ENCODE assay signal across 8 cellular contexts in genomic region chr7:148543-148931, GRCh38. TPM values are rescaled to one million over a fixed set of nuclear protein-coding genes. Genes with fewer than 3 reads are reported as not detected.
DNase-seq lines count a peak whose midpoint lies in the region; ATAC-seq, FAIRE-seq and TF ChIP-seq lines count a peak whose summit lies in the region.

No MANE protein-coding gene starts in this region.

- H3K4me1 ChIP-seq in SK-N-SH (ENCODE audit: control insufficient read depth in 1 of 2, insufficient read depth in 2 of 2, low read depth in 1 of 2, low read length in 1 of 2), result peaks cover 4 to 11% of the 10 kb centered on the region in 2 experiments; a peak in 3 of 4 replicates
- H3K4me1 ChIP-seq in adipocyte (ENCODE audit: control insufficient read depth, insufficient read depth, low read length), result peaks cover 20% of the 10 kb centered on the region
- peaks cover 7 to 13% of the 10 kb centered on the region in 2 donors for H3K4me1 ChIP-seq in kidney (ENCODE audit: control insufficient read depth in 1 of 2, insufficient read depth in 1 of 2, low read depth in 1 of 2, low read length in 2 of 2)
- peaks cover 15% of the 10 kb centered on the region for H3K4me1 ChIP-seq in suprapubic skin

- FAIRE-seq in kidney (lab: Jason Lieb, UNC), result peak; percentile 50

- H3K4me3 ChIP-seq in SK-N-SH (ENCODE audit: low read depth in 2 of 2, low read length in 1 of 2) (peak overlapping the region; percentile 67 to 73), adipocyte (ENCODE audit: low read length) (peak overlapping the region; percentile 87), kidney (ENCODE audit: low read length in 2 of 2) (peak overlapping the region; percentile 66 to 70), suprapubic skin (peak overlapping the region; percentile 65)

- POLR2A ChIA-PET in SK-N-SH (lab: Yijun Ruan, JAX), result interaction anchor here (1.0 kb wide), 2 partner anchors 9 to 44 kb away, joined by 3 to 4 read pairs; partner anchors contain the start of gene FAM20C

- CTCF ChIA-PET in SK-N-SH (lab: Yijun Ruan, JAX), result interaction anchor here (1.0 kb wide), 1 partner anchor 25 kb away, joined by 4 read pairs; no protein-coding TSS in a partner anchor

- H4K20me1 ChIP-seq in SK-N-SH (ENCODE audit: insufficient read depth), result no peaks in the 10 kb centered on the region

- H3K9ac ChIP-seq in SK-N-SH, result peak overlapping the region; percentile 80
- peak overlapping the region; percentile 90 for H3K9ac ChIP-seq in adipocyte (ENCODE audit: low read length)
- peak overlapping the region; percentile 69 to 80 for H3K9ac ChIP-seq in kidney (ENCODE audit: low read length in 2 of 2)

- H3K27me3 ChIP-seq in SK-N-SH (ENCODE audit: insufficient read depth) (no peaks in the 10 kb centered on the region), adipocyte (replicated peaks; ENCODE audit: control insufficient read depth, insufficient read depth, low read length) (no peaks in the 10 kb centered on the region), suprapubic skin (no peaks in the 10 kb centered on the region)

- DNase-seq in SK-N-SH (no peak), adipocyte (ENCODE audit: low read depth) (no peak), kidney (no peak), suprapubic skin (ENCODE audit: low spot score in 2 of 2) (no peak), DMS53 treated with DMSO at 0.1 percent for 48 hours (lab: John Stamatoyannopoulos, UW; ENCODE audit: unreplicated experiment) (no peak)

- TF ChIP-seq RAD21 in SK-N-SH (IDR thresholded peaks at IDR 0.05; ENCODE audit: low read length), result no peak

- H2AFZ ChIP-seq in SK-N-SH (ENCODE audit: low read depth), result peak overlapping the region; percentile 96

- no peaks in the 10 kb centered on the region for H3K9me2 ChIP-seq in SK-N-SH

- ATAC-seq in SK-N-SH treated with all-trans-retinoic acid at 6 μM for 48 hours (no peak), GM21423 (IDR thresholded peaks at IDR 0.05; ENCODE audit: unreplicated experiment) (no peak), GM18873 (IDR thresholded peaks at IDR 0.05; ENCODE audit: low FRiP score, unreplicated experiment) (no peak)

- 63% methylated on average over 5 of the region's 5 CpGs for WGBS in SK-N-SH (ENCODE audit: low lambda C conversion rate)
- WGBS in suprapubic skin, result 73% methylated on average over 5 of the region's 5 CpGs

- TF ChIP-seq CTCF in SK-N-SH (IDR thresholded peaks at IDR 0.05), result no peak
- no peak for TF ChIP-seq CTCF in kidney (IDR thresholded peaks at IDR 0.05; ENCODE audit: borderline replicate concordance, extremely low read depth, insufficient read depth)
- TF ChIP-seq CTCF in suprapubic skin (IDR thresholded peaks at IDR 0.05), result no peak

- peak overlapping the region; percentile 84 to 97 for H3K27ac ChIP-seq in SK-N-SH (ENCODE audit: low read depth in 2 of 2, low read length in 1 of 2)
- H3K27ac ChIP-seq in kidney (ENCODE audit: low read depth in 2 of 2, low read length in 2 of 2), result peak overlapping the region in 1 of 2 donors; percentile 94
- H3K27ac ChIP-seq in suprapubic skin, result peak overlapping the region; percentile 95

- no peak for TF ChIP-seq POLR2A in suprapubic skin (IDR thresholded peaks at IDR 0.05)

- H3K9me3 ChIP-seq in SK-N-SH (no peaks in the 10 kb centered on the region), adipocyte (ENCODE audit: control insufficient read depth, low read length) (no peaks in the 10 kb centered on the region), kidney (ENCODE audit: control insufficient read depth in 1 of 2, low read length in 2 of 2) (no peaks in the 10 kb centered on the region), suprapubic skin (no peaks in the 10 kb centered on the region)

- H3K79me2 ChIP-seq in SK-N-SH (ENCODE audit: insufficient read depth), result no peaks in the 10 kb centered on the region

- H3K36me3 ChIP-seq in SK-N-SH (replicated peaks in 1 of 2; ENCODE audit: control insufficient read depth in 1 of 2, insufficient read depth in 2 of 2, low read length in 1 of 2) (peaks cover 0 to 11% of the 10 kb centered on the region in 2 experiments), adipocyte (ENCODE audit: control insufficient read depth, insufficient read depth, low read length, severe bottlenecking) (peaks cover 3% of the 10 kb centered on the region), kidney (ENCODE audit: control insufficient read depth in 1 of 2, insufficient read depth in 2 of 2, low read length in 2 of 2) (no peaks in the 10 kb centered on the region), suprapubic skin (peaks cover 6% of the 10 kb centered on the region)

- intact Hi-C loops in kidney (cut with DNase I), result no loop called here

- H3F3A ChIP-seq in SK-N-SH (replicated peaks; ENCODE audit: insufficient read depth), result peaks cover 3% of the 10 kb centered on the region

- no peak for TF ChIP-seq EP300 in SK-N-SH (IDR thresholded peaks at IDR 0.05; ENCODE audit: borderline replicate concordance in 1 of 2, low read depth in 1 of 2, low read length in 1 of 2)
- TF ChIP-seq EP300 in suprapubic skin (IDR thresholded peaks at IDR 0.05), result no peak

- H3K4me2 ChIP-seq in SK-N-SH, result peak overlapping the region; percentile 82

TF ChIP-seq in SK-N-SH, 30 proteins besides CTCF, POLR2A, EP300 and RAD21 (continues in another document):
- no peak for TF ChIP-seq YY1 (IDR thresholded peaks at IDR 0.05; ENCODE audit: low read depth)
- TF ChIP-seq USF1 (IDR thresholded peaks at IDR 0.05; ENCODE audit: borderline replicate concordance, low read depth), result no peak
- no peak for TF ChIP-seq SIN3A (IDR thresholded peaks at IDR 0.05; ENCODE audit: borderline replicate concordance, low read depth, low read length)
- no peak for TF ChIP-seq POLR2AphosphoS5 (IDR thresholded peaks at IDR 0.05; ENCODE audit: low read depth, low read length)
- no peak for TF ChIP-seq IRF3 (IDR thresholded peaks at IDR 0.05; ENCODE audit: low read depth, low read length)
- no peak for TF ChIP-seq GABPA (IDR thresholded peaks at IDR 0.05; ENCODE audit: low read depth)

TF ChIP-seq in SK-N-SH treated with all-trans-retinoic acid at 6 μM for 48 hours, 23 proteins besides CTCF, POLR2A, EP300 and RAD21:
- TF ChIP-seq BACH2 (CRISPR knock-in tag; IDR thresholded peaks at IDR 0.05; ENCODE audit: borderline replicate concordance), result no peak
- TF ChIP-seq ESRRG (CRISPR knock-in tag; IDR thresholded peaks at IDR 0.05), result no peak
- TF ChIP-seq TOX (CRISPR knock-in tag; IDR thresholded peaks at IDR 0.05; ENCODE audit: borderline replicate concordance), result no peak
- TF ChIP-seq ZFP30 (CRISPR knock-in tag; IDR thresholded peaks at IDR 0.05), result no peak
- no peak for TF ChIP-seq RARB (CRISPR knock-in tag; IDR thresholded peaks at IDR 0.05)
- TF ChIP-seq PATZ1 (CRISPR knock-in tag; IDR thresholded peaks at IDR 0.05; ENCODE audit: borderline replicate concordance), result no peak
- TF ChIP-seq ZC3H10 (CRISPR knock-in tag; IDR thresholded peaks at IDR 0.05), result no peak
- no peak for TF ChIP-seq TCF4 (CRISPR knock-in tag; IDR thresholded peaks at IDR 0.05; ENCODE audit: borderline replicate concordance)
- TF ChIP-seq POU6F1 (CRISPR knock-in tag; IDR thresholded peaks at IDR 0.05; ENCODE audit: borderline replicate concordance, low read depth), result no peak
- no peak for TF ChIP-seq OSR1 (CRISPR knock-in tag; IDR thresholded peaks at IDR 0.05)

RNA-seq across cellular contexts. Expression of gene FAM20C, which starts 43.8 kb away (rescaled TPM):
- polyA plus RNA-seq in SK-N-SH (2012; rRNA removed), result 6.8 and 12.7 TPM in 2 replicates
- 5.8 and 10.0 TPM in 2 replicates for polyA plus RNA-seq in SK-N-SH (2012; cell fraction: cytosol; rRNA removed)
- 11.8 and 16.7 TPM in 2 replicates for polyA plus RNA-seq in SK-N-SH (2012; cell fraction: nucleus; rRNA removed)
- total RNA-seq in kidney, result 84.9 TPM
- polyA plus RNA-seq in kidney (ENCODE audit: insufficient read depth, low read depth, low replicate concordance), result 114 TPM
- total RNA-seq in suprapubic skin, result 10 to 100 TPM; 15.8 to 20.4 (median 18.7) TPM
